8 cellular contexts compared by ENCODE assay signal in the genomic region with DNA sequence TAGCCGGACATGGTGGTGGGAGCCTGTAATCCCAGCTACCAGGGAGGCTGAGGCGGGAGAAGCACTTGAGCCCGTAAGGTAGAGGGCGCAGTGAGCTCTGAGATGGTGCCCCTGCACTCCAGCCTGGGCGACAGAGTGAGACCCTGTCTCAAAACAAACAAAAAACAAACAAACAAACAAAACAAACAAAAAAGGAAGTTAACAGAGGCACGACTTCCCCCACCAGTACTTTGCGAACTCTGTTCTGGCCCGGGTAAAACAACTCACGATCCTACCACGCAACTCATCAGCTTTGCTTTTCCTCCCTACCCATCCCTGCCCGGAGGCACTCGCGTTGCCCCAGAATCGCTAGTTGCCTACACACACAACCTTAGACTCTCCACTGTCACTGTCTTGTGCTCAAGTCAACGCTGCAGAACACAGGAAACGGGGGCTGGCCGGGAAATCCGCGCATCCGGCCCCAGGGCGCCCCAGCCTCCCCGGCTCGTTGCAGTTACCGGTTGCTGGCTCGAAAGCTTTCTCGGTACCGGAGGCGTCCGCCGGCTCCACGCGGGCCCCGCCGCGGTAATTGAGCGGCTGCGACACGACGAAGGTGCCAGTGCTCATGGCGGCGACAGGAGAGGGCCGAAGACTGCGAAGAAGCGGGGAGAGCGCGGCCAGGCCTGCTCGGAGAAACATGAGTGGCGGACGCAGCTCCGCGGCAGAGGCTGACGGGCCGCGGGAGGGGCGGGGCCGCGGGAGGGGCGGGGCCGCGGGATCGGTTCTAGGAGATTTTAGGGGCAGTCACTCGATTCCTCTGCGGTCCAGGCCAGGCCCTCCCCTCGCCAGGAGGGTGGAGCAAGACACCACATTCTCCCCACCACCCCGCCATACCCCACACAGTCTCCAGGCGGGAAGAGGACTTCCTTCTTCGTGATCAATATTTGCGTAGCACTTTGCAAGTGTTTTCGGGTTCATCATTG. TPM values are rescaled to one million over a fixed set of nuclear protein-coding genes. Genes with fewer than 3 reads are reported as not detected.
A peak's percentile ranks its signal among the peaks of the same experiment; 100 is the strongest.
DNase-seq lines count a peak whose midpoint lies in the region; ATAC-seq, FAIRE-seq and TF ChIP-seq lines count a peak whose summit lies in the region.

ALDH9A1 (minus strand) TSS at position 682 of the 962 bp plus-strand sequence; CDS start at position 678, 4 bp downstream.

- peak within 1 kb of the TSS; percentile 98 for H3K4me3 Mint-ChIP-seq in Calu3 (ENCODE audit: low read depth, unreplicated experiment)

- H3K79me1 ChIP-seq in mesenchymal stem cell (replicated peaks; ENCODE audit: low read length, poor library complexity, severe bottlenecking): peaks cover 2% of the 10 kb centered on the region

- peak within 1 kb of the TSS; percentile 75 for H3K4me3 ChIP-seq in effector memory CD4-positive, alpha-beta T cell (ENCODE audit: insufficient read depth, low read depth, low read length, poor library complexity, severe bottlenecking)
- peak within 1 kb of the TSS; percentile 66 to 99 for H3K4me3 ChIP-seq in mesenchymal stem cell (ENCODE audit: insufficient read depth in 1 of 2, low read depth in 1 of 2, low read length in 2 of 2)

- H3K4ac ChIP-seq in mesenchymal stem cell (ENCODE audit: low read depth in 1 of 2, low read length in 2 of 2): peak within 1 kb of the TSS; percentile 5 to 84

- no peaks in the 10 kb centered on the region for H3K9me3 Mint-ChIP-seq in Calu3 (ENCODE audit: low read depth, unreplicated experiment)

- H3K4me2 ChIP-seq in mesenchymal stem cell (ENCODE audit: low read length, poor library complexity, severe bottlenecking): peak within 1 kb of the TSS; percentile 51

- WGBS in mesenchymal stem cell: under 1% methylated on average over 67 of the region's 69 CpGs

- H2AFZ ChIP-seq in mesenchymal stem cell (ENCODE audit: low read depth, low read length): peak within 1 kb of the TSS; percentile 93

- peak within 1 kb of the TSS; percentile 82 for H2BK120ac ChIP-seq in mesenchymal stem cell (ENCODE audit: low read depth, low read length)

- peaks cover 14% of the 10 kb centered on the region for H3K4me1 Mint-ChIP-seq in Calu3 (ENCODE audit: low read depth, unreplicated experiment)

- intact Hi-C loops in Calu3 (cut with micrococcal nuclease; ENCODE audit: unreplicated experiment): loop anchor here (2.0 to 5.0 kb wide), 3 partner anchors 51 to 96 kb away; partner anchors contain the start of gene MGST3

- no peaks in the 10 kb centered on the region for H3K27me3 ChIP-seq in effector memory CD4-positive, alpha-beta T cell (replicated peaks; ENCODE audit: control insufficient read depth, insufficient read depth, low read length, poor library complexity, severe bottlenecking)
- peaks cover 0 to 6% of the 10 kb centered on the region in 2 experiments for H3K27me3 ChIP-seq in mesenchymal stem cell (ENCODE audit: control insufficient read depth in 1 of 2, insufficient read depth in 1 of 2, low read length in 2 of 2)

- H3K23ac ChIP-seq in mesenchymal stem cell (ENCODE audit: low read length in 2 of 2): peak within 1 kb of the TSS in 1 of 2 experiments; percentile 46

- ATAC-seq in GM21381 (IDR thresholded peaks at IDR 0.05; ENCODE audit: unreplicated experiment): peak; percentile 92

- H2BK5ac ChIP-seq in mesenchymal stem cell (ENCODE audit: low read depth, low read length, poor library complexity, severe bottlenecking): peak within 1 kb of the TSS; percentile 59

- H3K18ac ChIP-seq in mesenchymal stem cell (ENCODE audit: low read depth in 1 of 2, low read length in 2 of 2): peak within 1 kb of the TSS; percentile 97 to 99

- peak within 1 kb of the TSS; percentile 97 for H3K9ac ChIP-seq in mesenchymal stem cell (ENCODE audit: low read length)

- H3K4me1 ChIP-seq in effector memory CD4-positive, alpha-beta T cell (ENCODE audit: control insufficient read depth, insufficient read depth, low read length, poor library complexity, severe bottlenecking): peaks cover 5% of the 10 kb centered on the region
- H3K4me1 ChIP-seq in mesenchymal stem cell (ENCODE audit: control insufficient read depth, insufficient read depth, low read depth, low read length): peaks cover 1% of the 10 kb centered on the region

- TF ChIP-seq CTCF in Calu3 (IDR thresholded peaks at IDR 0.05; ENCODE audit: unreplicated experiment): peak; percentile 55

- DNase-seq in Calu3: peak; percentile 93
- peak; percentile 96 for DNase-seq in HTR-8/SVneo (ENCODE audit: insufficient read length, low spot score)
- peak; percentile 81 to 92 for DNase-seq in NOMO-1 (lab: John Stamatoyannopoulos, UW; ENCODE audit: unreplicated experiment in 2 of 2)
- peak; percentile 77 to 83 (median 81) for DNase-seq in effector memory CD4-positive, alpha-beta T cell
- DNase-seq in mesenchymal stem cell: peak; percentile 84
- DNase-seq in stimulated activated CD8-positive, alpha-beta memory T cell treated with anti-CD3 and anti-CD28 coated beads, Interleukin-12 subunit alpha, Interleukin-12 subunit beta, amount 100 ng/mL, for 4 hours (ENCODE audit: low read depth): peak; percentile 76

- CTCF ChIA-PET in Calu3 (lab: Charles Lee): interaction anchor here (0.8 to 1.4 kb wide), 10 partner anchors 12 to 227 kb away, joined by 3 to 8 read pairs (median 4); partner anchors contain the start of gene TMCO1
- CTCF ChIA-PET in activated CD8-positive, alpha-beta memory T cell treated with anti-CD3 and anti-CD28 coated beads for 36 hours (lab: Charles Lee): interaction anchor here (1.1 to 2.4 kb wide), 5 partner anchors 12 to 216 kb away, joined by 3 to 7 read pairs (median 3); no protein-coding TSS in a partner anchor

- POLR2A ChIA-PET in activated CD8-positive, alpha-beta memory T cell treated with anti-CD3 and anti-CD28 coated beads for 36 hours (lab: Charles Lee): interaction anchor here (0.7 to 1.8 kb wide), 4 partner anchors 68 to 131 kb away, joined by 4 to 7 read pairs (median 6); partner anchors contain the start of gene TMCO1

- no peak within 1 kb of the TSS for H2AK5ac ChIP-seq in mesenchymal stem cell (ENCODE audit: low read length, severe bottlenecking)

- H4K8ac ChIP-seq in mesenchymal stem cell (ENCODE audit: low read length): peak within 1 kb of the TSS; percentile 91

- peak within 1 kb of the TSS in 1 of 2 experiments; percentile 92 for H3K14ac ChIP-seq in mesenchymal stem cell (ENCODE audit: low read length in 2 of 2)

- BruUV-seq in Calu3 (replicated peaks; lab: Mats Ljungman, UMichigan): no TSS peak

- H3K27ac ChIP-seq in effector memory CD4-positive, alpha-beta T cell (ENCODE audit: insufficient read depth, low read length, poor library complexity, severe bottlenecking): peak within 1 kb of the TSS; percentile 91
- peak within 1 kb of the TSS; percentile 80 for H3K27ac ChIP-seq in mesenchymal stem cell (ENCODE audit: low read length, poor library complexity, severe bottlenecking)

- H3K36me3 ChIP-seq in effector memory CD4-positive, alpha-beta T cell (ENCODE audit: control insufficient read depth, insufficient read depth, low read length): no peaks in the 10 kb centered on the region
- peaks cover 0 to 3% of the 10 kb centered on the region in 2 experiments for H3K36me3 ChIP-seq in mesenchymal stem cell (ENCODE audit: control insufficient read depth in 1 of 2, insufficient read depth in 2 of 2, low read depth in 1 of 2, low read length in 2 of 2)

- H3K27me3 Mint-ChIP-seq in Calu3 (ENCODE audit: unreplicated experiment): no peaks in the 10 kb centered on the region

- H3K36me3 Mint-ChIP-seq in Calu3 (ENCODE audit: insufficient read depth, unreplicated experiment): peaks cover 15% of the 10 kb centered on the region

- H3K27ac Mint-ChIP-seq in Calu3 (ENCODE audit: unreplicated experiment): peak within 1 kb of the TSS; percentile 67

- no peaks in the 10 kb centered on the region for H3K9me3 ChIP-seq in effector memory CD4-positive, alpha-beta T cell (ENCODE audit: control insufficient read depth, low read length)
- H3K9me3 ChIP-seq in mesenchymal stem cell (ENCODE audit: control insufficient read depth, low read length): no peaks in the 10 kb centered on the region

- H4K91ac ChIP-seq in mesenchymal stem cell (ENCODE audit: low read length): peak within 1 kb of the TSS; percentile 94

- peak; percentile 83 for FAIRE-seq in HTR-8/SVneo (lab: Jason Lieb, UNC)

- peak within 1 kb of the TSS in 1 of 2 experiments; percentile 39 for H2BK12ac ChIP-seq in mesenchymal stem cell (ENCODE audit: low read length in 2 of 2)

- H2BK15ac ChIP-seq in mesenchymal stem cell (ENCODE audit: low read depth, poor library complexity, severe bottlenecking): peak within 1 kb of the TSS; percentile 95

RNA-seq across cellular contexts. Expression of gene ALDH9A1, which starts in this region (rescaled TPM):
- total RNA-seq in Calu3 (2022): 54.6 and 57.0 TPM in 2 replicates
- 10 to 100 TPM; 40.3 to 40.7 TPM for total RNA-seq in activated CD8-positive, alpha-beta memory T cell treated with anti-CD3 and anti-CD28 coated beads for 36 hours
- polyA plus RNA-seq in mesenchymal stem cell (2013, experiment 1 of 2): 54.9 TPM
- 56.0 TPM for polyA plus RNA-seq in mesenchymal stem cell (2013, experiment 2 of 2)

Comparison
In these comparisons a context has a peak if more than half of its experiments do, and no peak if none do; other contexts are left out.
1. Peak in every context shown above with its lines: DNase-seq, ATAC-seq, H3K4me3 ChIP-seq and H3K27ac ChIP-seq.